In the genomic region with DNA sequence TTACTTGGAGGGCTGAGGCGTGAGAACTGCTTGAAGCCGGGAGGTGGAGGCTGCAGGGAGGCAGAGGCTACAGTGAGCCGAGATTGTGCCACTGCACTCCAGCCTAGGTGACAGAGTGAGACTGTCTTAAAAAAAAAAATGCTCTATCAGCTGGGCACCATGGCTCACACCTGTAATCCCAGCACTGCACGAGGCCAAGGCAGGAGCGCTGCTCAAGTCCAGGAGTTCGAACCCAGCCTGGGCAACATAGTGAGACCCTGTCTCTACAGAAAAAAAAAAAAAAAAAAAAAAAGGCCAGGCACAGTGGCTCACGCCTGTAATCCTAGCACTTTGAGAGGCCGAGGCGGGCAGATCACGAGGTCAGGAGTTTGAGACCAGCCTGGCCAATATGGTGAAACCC, we compare ENCODE assay signal across 1 cellular context. TPM values are rescaled to one million over a fixed set of nuclear protein-coding genes. Genes with fewer than 3 reads are reported as not detected.
"Had no signal": no experiment of that assay in that cellular context is flagged by ENCODE, and none has a peak within 500 bp of the region (broad histone marks: within the 10 kb centered on the region; RNA-seq: fewer than 3 reads in every experiment).

No MANE protein-coding gene starts in this region.

RNA-seq across cellular contexts. Expression of gene FGFR3, which starts 51.5 kb away (rescaled TPM):
- polyA plus RNA-seq: immature natural killer cell had no signal
